15 cellular contexts compared by ENCODE assay signal in the genomic region with DNA sequence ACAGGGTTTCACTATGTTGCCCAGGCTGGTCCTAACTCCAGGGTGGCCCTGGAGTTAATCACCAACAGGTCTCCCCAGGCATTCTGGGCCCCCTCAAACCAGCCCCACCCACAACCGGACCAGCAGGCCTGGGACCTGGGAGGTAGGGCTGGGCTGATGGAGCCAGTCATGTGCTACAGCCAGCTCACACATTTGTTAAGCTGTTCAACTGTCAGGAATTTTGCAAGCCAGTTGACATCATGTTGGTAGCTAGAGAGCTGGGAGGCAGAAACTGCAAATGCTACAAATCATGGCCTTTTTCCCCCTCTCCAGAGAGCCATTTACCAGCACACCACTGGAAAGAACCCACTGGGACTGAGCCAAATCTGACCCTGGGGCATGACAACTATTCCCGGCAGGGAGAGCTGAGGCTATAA.
DNase-seq lines count a peak whose midpoint lies in the region; TF ChIP-seq lines count a peak whose summit lies in the region.
"Had no signal": no experiment of that assay in that cellular context is flagged by ENCODE, and none has a peak within 500 bp of the region (broad histone marks: within the 10 kb centered on the region; RNA-seq: fewer than 3 reads in every experiment).

No MANE protein-coding gene starts in this region.

- DNase-seq in HCEC 1CT (peak; percentile 36), brain microvascular endothelial cell (no peak), glomerular visceral epithelial cell (ENCODE audit: extremely low spot score) (peak; percentile 89), stromal cell of bone marrow (ENCODE audit: low read depth) (peak; percentile 85), NCI-H128 (lab: John Stamatoyannopoulos, UW; ENCODE audit: unreplicated experiment) (no peak), NCI-H1105 treated with DMSO at 0.1 percent for 48 hours (lab: John Stamatoyannopoulos, UW) (no peak), activated T-cell treated with anti-CD3 and anti-CD28 coated beads for 4 hours (no peak), HUDEP-2 (lab: John Stamatoyannopoulos, UW; ENCODE audit: unreplicated experiment in 76 of 76) (no peak)
- DNase-seq: endodermal cell, immature natural killer cell, naive B cell, NCI-H2081 treated with DMSO at 0.1 percent for 48 hours, T-helper 2 cell had no signal

- no peak for TF ChIP-seq CTCF in brain microvascular endothelial cell (IDR thresholded peaks at IDR 0.05; ENCODE audit: low read depth, low read length, missing control alignments)

- no peaks in the 10 kb centered on the region for H3K27me3 ChIP-seq in brain microvascular endothelial cell (replicated peaks)

- H3K27ac ChIP-seq in brain microvascular endothelial cell: peak overlapping the region; percentile 17

- H3K36me3 ChIP-seq in brain microvascular endothelial cell (replicated peaks): peaks cover 35% of the 10 kb centered on the region

- H3K4me3 ChIP-seq in brain microvascular endothelial cell (ENCODE audit: low read depth, low read length): no peak overlapping the region
- H3K4me3 ChIP-seq: HAP-1, K562 had no signal

- in situ Hi-C loops in brain microvascular endothelial cell (cut with HindIII; ENCODE audit: low pct_ligation_motif_present, low sequenced_read_pairs): no loop called here

Comparison
In these comparisons a context has a peak if more than half of its experiments do, and no peak if none do; other contexts are left out.
1. DNase-seq: peak in HCEC 1CT (single experiment), glomerular visceral epithelial cell (single experiment) and stromal cell of bone marrow (single experiment); none in brain microvascular endothelial cell (single experiment), NCI-H128 (single experiment), NCI-H1105 treated with DMSO at 0.1 percent for 48 hours (single experiment), activated T-cell treated with anti-CD3 and anti-CD28 coated beads for 4 hours (single experiment) and HUDEP-2 (0 of 76).